ENCODE assay signal across 15 cellular contexts in the genomic region with DNA sequence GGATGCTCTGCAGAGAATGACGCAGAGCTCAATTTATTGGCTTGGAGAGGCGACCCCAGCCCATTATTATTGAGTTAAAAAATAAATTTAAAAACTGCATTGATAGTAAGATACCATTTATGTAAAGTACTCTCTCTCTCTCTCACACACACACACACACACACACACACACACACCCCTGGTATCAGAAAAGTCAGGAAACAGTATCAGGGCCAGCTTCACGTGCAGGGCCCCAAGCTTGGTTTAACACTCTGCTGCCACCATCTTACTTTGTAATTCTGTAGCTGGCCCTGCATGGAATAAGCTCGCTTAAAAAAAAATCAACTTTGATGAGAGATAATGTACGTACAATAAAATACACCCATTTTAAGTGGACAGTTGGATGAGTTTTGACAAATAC. TPM values are rescaled to one million over a fixed set of nuclear protein-coding genes. Genes with fewer than 3 reads are reported as not detected.
DNase-seq lines count a peak whose midpoint lies in the region; ATAC-seq, FAIRE-seq and TF ChIP-seq lines count a peak whose summit lies in the region.
"Had no signal": no experiment of that assay in that cellular context is flagged by ENCODE, and none has a peak within 500 bp of the region (broad histone marks: within the 10 kb centered on the region; RNA-seq: fewer than 3 reads in every experiment).

No MANE protein-coding gene starts in this region.

- H3K27ac ChIP-seq in astrocyte (ENCODE audit: low read depth, low read length) (no peak overlapping the region), rectal smooth muscle tissue (ENCODE audit: low read depth, low read length) (peak overlapping the region; percentile 8), uterus (no peak overlapping the region)
- H3K27ac ChIP-seq: PC-9 had no signal

- H3K4me1 ChIP-seq in Loucy (ENCODE audit: insufficient read depth, low read length, poor library complexity, severe bottlenecking), result peaks cover 6% of the 10 kb centered on the region
- peaks cover 5% of the 10 kb centered on the region for H3K4me1 ChIP-seq in astrocyte (ENCODE audit: insufficient read depth, low read length)
- peaks cover 7% of the 10 kb centered on the region for H3K4me1 ChIP-seq in rectal smooth muscle tissue (ENCODE audit: control insufficient read depth, insufficient read depth, low read length)
- H3K4me1 ChIP-seq in uterus, result no peaks in the 10 kb centered on the region
- H3K4me1 ChIP-seq: parathyroid adenoma had no signal

- no peak for TF ChIP-seq CTCF in Loucy (conservative IDR thresholded peaks at IDR 0.05; ENCODE audit: low read length)
- TF ChIP-seq CTCF in astrocyte (IDR thresholded peaks at IDR 0.05; ENCODE audit: insufficient read depth, low read depth, low read length), result no peak
- TF ChIP-seq CTCF in uterus (IDR thresholded peaks at IDR 0.05), result no peak

- no peaks in the 10 kb centered on the region for H3K9me3 Mint-ChIP-seq in activated CD4-positive, alpha-beta T cell treated with anti-CD3 and anti-CD28 coated beads, Interleukin-2, amount 10 ng/mL, durations not matched to agents 24 days and 14 days
- H3K9me3 Mint-ChIP-seq in astrocyte (ENCODE audit: unreplicated experiment), result no peaks in the 10 kb centered on the region

- no peak overlapping the region for H3K9ac ChIP-seq in Loucy (ENCODE audit: low read depth, low read length, poor library complexity, severe bottlenecking)
- no peak overlapping the region for H3K9ac ChIP-seq in astrocyte (ENCODE audit: low read length)
- H3K9ac ChIP-seq in rectal smooth muscle tissue (ENCODE audit: low read length), result no peak overlapping the region
- H3K9ac ChIP-seq: parathyroid adenoma had no signal

- H3K27me3 Mint-ChIP-seq in activated CD4-positive, alpha-beta T cell treated with anti-CD3 and anti-CD28 coated beads, Interleukin-2, amount 10 ng/mL, durations not matched to agents 24 days and 14 days, result no peaks in the 10 kb centered on the region
- H3K27me3 Mint-ChIP-seq in astrocyte (ENCODE audit: low read depth, unreplicated experiment), result peaks cover 8% of the 10 kb centered on the region

- TF ChIP-seq POLR2A in uterus (IDR thresholded peaks at IDR 0.05), result no peak

- intact Hi-C loops in activated CD4-positive, alpha-beta T cell treated with anti-CD3 and anti-CD28 coated beads, Interleukin-2, amount 10 ng/mL, durations not matched to agents 24 days and 14 days (cut with micrococcal nuclease), result loop anchor here (1.0 kb wide), 3 partner anchors 13 to 19 kb away; no protein-coding TSS in a partner anchor
- intact Hi-C loops in uterus (cut with DNase I; ENCODE audit: low total_unique reads), result no loop called here

- FAIRE-seq in astrocyte (lab: Jason Lieb, UNC), result no peak

- peaks cover 39% of the 10 kb centered on the region for H3K36me3 Mint-ChIP-seq in activated CD4-positive, alpha-beta T cell treated with anti-CD3 and anti-CD28 coated beads, Interleukin-2, amount 10 ng/mL, durations not matched to agents 24 days and 14 days (ENCODE audit: low read depth)
- H3K36me3 Mint-ChIP-seq in astrocyte (ENCODE audit: low read depth, unreplicated experiment), result no peaks in the 10 kb centered on the region

- no peaks in the 10 kb centered on the region for H3K9me2 ChIP-seq in Loucy (replicated peaks; ENCODE audit: low read depth, low read length)

- H4K20me1 ChIP-seq in Loucy (ENCODE audit: insufficient read depth, low read length, poor library complexity, severe bottlenecking) (no peaks in the 10 kb centered on the region), astrocyte (ENCODE audit: insufficient read depth, low read length) (no peaks in the 10 kb centered on the region)

- H3K36me3 ChIP-seq in Loucy (ENCODE audit: insufficient read depth, low read length) (no peaks in the 10 kb centered on the region), astrocyte (ENCODE audit: insufficient read depth, low read length) (no peaks in the 10 kb centered on the region), rectal smooth muscle tissue (ENCODE audit: control insufficient read depth, insufficient read depth, low read length) (no peaks in the 10 kb centered on the region), uterus (no peaks in the 10 kb centered on the region)

- peak overlapping the region; percentile 80 for H3K4me3 Mint-ChIP-seq in activated CD4-positive, alpha-beta T cell treated with anti-CD3 and anti-CD28 coated beads, Interleukin-2, amount 10 ng/mL, durations not matched to agents 24 days and 14 days
- no peak overlapping the region for H3K4me3 Mint-ChIP-seq in astrocyte (ENCODE audit: unreplicated experiment)

- no peaks in the 10 kb centered on the region for H3F3A ChIP-seq in Loucy (ENCODE audit: low read depth)

- DNase-seq in activated CD4-positive, alpha-beta T cell treated with anti-CD3 and anti-CD28 coated beads, Interleukin-2, amount 10 ng/mL, durations not matched to agents 24 days and 14 days, result no peak
- no peak for DNase-seq in activated CD4-positive, alpha-beta T cell treated with anti-CD3 and anti-CD28 coated beads for 4 hours
- no peak for DNase-seq in astrocyte (ENCODE audit: low read depth)
- DNase-seq in uterus, result no peak
- DNase-seq: SW 1271 had no signal

- H3K4me1 Mint-ChIP-seq in activated CD4-positive, alpha-beta T cell treated with anti-CD3 and anti-CD28 coated beads, Interleukin-2, amount 10 ng/mL, durations not matched to agents 24 days and 14 days, result peaks cover 58% of the 10 kb centered on the region
- peaks cover 8% of the 10 kb centered on the region for H3K4me1 Mint-ChIP-seq in astrocyte (ENCODE audit: low read depth, unreplicated experiment)

- H3K4me2 ChIP-seq in Loucy (ENCODE audit: low read depth, low read length, poor library complexity, severe bottlenecking), result no peak overlapping the region
- no peak overlapping the region for H3K4me2 ChIP-seq in astrocyte (ENCODE audit: low read length)
- H3K4me2 ChIP-seq: PC-9 had no signal

- H3K9me3 ChIP-seq in Loucy (ENCODE audit: insufficient read depth, low read depth, low read length), result no peaks in the 10 kb centered on the region
- no peaks in the 10 kb centered on the region for H3K9me3 ChIP-seq in astrocyte (ENCODE audit: insufficient read depth, low read depth, low read length)
- H3K9me3 ChIP-seq in uterus, result no peaks in the 10 kb centered on the region

- no peaks in the 10 kb centered on the region for H3K79me2 ChIP-seq in Loucy (ENCODE audit: insufficient read depth, low read length)
- no peaks in the 10 kb centered on the region for H3K79me2 ChIP-seq in astrocyte (ENCODE audit: insufficient read depth, low read length)
- H3K79me2 ChIP-seq: parathyroid adenoma had no signal

- H2AFZ ChIP-seq in Loucy (ENCODE audit: low read length) (peak overlapping the region; percentile 38; the same call in 1 of the 2 replicates), astrocyte (ENCODE audit: low read depth, low read length) (peak overlapping the region; percentile 72)
- H2AFZ ChIP-seq: parathyroid adenoma had no signal

- H3K27ac Mint-ChIP-seq in activated CD4-positive, alpha-beta T cell treated with anti-CD3 and anti-CD28 coated beads, Interleukin-2, amount 10 ng/mL, durations not matched to agents 24 days and 14 days, result peak overlapping the region; percentile 98
- no peak overlapping the region for H3K27ac Mint-ChIP-seq in astrocyte (ENCODE audit: unreplicated experiment)

- H3K27me3 ChIP-seq in Loucy (ENCODE audit: insufficient read depth, low read length, poor library complexity, severe bottlenecking) (no peaks in the 10 kb centered on the region), astrocyte (ENCODE audit: insufficient read depth, low read length) (peaks cover 2% of the 10 kb centered on the region), rectal smooth muscle tissue (ENCODE audit: control insufficient read depth, insufficient read depth, low read length) (no peaks in the 10 kb centered on the region), uterus (no peaks in the 10 kb centered on the region)

- H3K4me3 ChIP-seq in Loucy (ENCODE audit: low read length, poor library complexity, severe bottlenecking) (no peak overlapping the region), astrocyte (ENCODE audit: insufficient read depth, low read depth, low read length) (no peak overlapping the region), rectal smooth muscle tissue (ENCODE audit: low read length) (no peak overlapping the region), uterus (no peak overlapping the region)
- H3K4me3 ChIP-seq: lung, PC-9 had no signal

- ATAC-seq in HG02759 (IDR thresholded peaks at IDR 0.05; ENCODE audit: unreplicated experiment) (no peak), HG03108 (IDR thresholded peaks at IDR 0.05; ENCODE audit: unreplicated experiment) (no peak)
- ATAC-seq: HCT116 had no signal

RNA-seq across cellular contexts. Expression of gene CD5, which starts 59.8 kb away (rescaled TPM):
- 368 and 385 TPM in 2 replicates for total RNA-seq in activated CD4-positive, alpha-beta T cell treated with anti-CD3 and anti-CD28 coated beads, Interleukin-2, amount 10 ng/mL, durations not matched to agents 24 days and 14 days
- not detected in 2 replicates for total RNA-seq in astrocyte
- total RNA-seq in uterus, result under 1 TPM in 3 of 4 donors, not detected in 1; under 0.01 to 0.14 (median 0.12) TPM
- total RNA-seq: fibroblast of lung, HT-29, PC-9 had no signal

Comparison
In these comparisons a context has a peak if more than half of its experiments do, and no peak if none do; other contexts are left out.
1. RNA of gene CD5, which starts 59.8 kb away (total RNA-seq): 368 to 385 TPM in activated CD4-positive, alpha-beta T cell treated with anti-CD3 and anti-CD28 coated beads, Interleukin-2, amount 10 ng/mL, durations not matched to agents 24 days and 14 days; under 0.01 to 0.14 TPM in uterus and not detected in astrocyte; every median in the first group is over 100 times any median in the second.